Comparison of ENCODE assay signal across 18 cellular contexts in the genomic region with DNA sequence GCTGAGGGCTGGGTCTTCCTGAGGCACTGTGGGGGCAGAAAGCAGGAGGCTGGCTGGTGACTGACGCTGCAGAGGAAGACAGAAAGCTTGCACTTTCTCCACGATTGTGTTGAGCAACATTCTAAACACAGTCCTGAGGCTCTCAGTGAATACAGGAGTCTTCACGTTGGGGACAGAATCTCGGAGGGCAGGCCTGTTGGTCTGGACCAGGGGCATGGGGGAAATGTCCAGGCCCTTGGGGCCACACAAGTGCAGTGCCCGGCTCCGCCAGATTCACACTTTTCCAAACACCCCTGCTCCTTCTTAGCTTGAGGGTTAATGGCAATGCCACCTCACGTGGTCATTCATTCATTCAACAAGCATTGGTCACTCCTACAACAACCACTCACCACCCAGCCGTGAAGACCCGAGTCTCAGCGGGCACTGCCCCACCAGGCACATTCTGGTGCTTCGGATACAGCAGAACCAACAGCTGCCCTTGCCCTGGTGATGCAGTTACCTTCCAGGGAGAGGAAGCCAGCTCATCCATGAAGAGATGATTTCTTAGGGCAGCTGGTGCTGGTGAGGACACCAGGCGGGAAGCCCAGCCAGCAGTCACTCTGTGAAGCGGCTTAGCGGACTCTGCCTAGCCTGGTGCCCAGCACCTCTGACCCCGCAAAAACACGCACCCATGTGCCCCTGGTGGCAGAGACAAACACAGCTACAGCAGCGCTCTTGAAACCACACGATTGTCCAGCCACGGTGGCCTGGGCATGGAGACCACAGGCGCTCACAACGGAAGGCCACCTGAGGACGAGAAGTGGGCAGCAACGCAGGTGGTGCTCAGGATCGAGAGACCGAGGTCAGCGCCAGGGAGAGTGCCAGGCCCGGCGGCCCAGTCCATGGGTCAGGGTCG. TPM values are rescaled to one million over a fixed set of nuclear protein-coding genes. Genes with fewer than 3 reads are reported as not detected.
A peak's percentile ranks its signal among the peaks of the same experiment; 100 is the strongest.
DNase-seq lines count a peak whose midpoint lies in the region; ATAC-seq and TF ChIP-seq lines count a peak whose summit lies in the region.
"Had no signal": no experiment of that assay in that cellular context is flagged by ENCODE, and none has a peak within 500 bp of the region (broad histone marks: within the 10 kb centered on the region; RNA-seq: fewer than 3 reads in every experiment).

No MANE protein-coding gene starts in this region.

- no peaks in the 10 kb centered on the region for H3K36me3 ChIP-seq in left ventricle myocardium inferior
- H3K36me3 ChIP-seq in ovary, result no peaks in the 10 kb centered on the region
- H3K36me3 ChIP-seq in aorta (ENCODE audit: control insufficient read depth in 1 of 2, insufficient read depth in 2 of 2, low read length in 1 of 2), result no peaks in the 10 kb centered on the region
- H3K36me3 ChIP-seq in MM.1S (replicated peaks; ENCODE audit: insufficient read depth, low read length), result no peaks in the 10 kb centered on the region
- H3K36me3 ChIP-seq: thyroid gland had no signal

- TF ChIP-seq POLR2A in ovary (IDR thresholded peaks at IDR 0.05), result no peak

- H3K9me2 ChIP-seq in MM.1S (replicated peaks; ENCODE audit: insufficient read depth, low read length), result no peaks in the 10 kb centered on the region

- TF ChIP-seq EP300 in ovary (IDR thresholded peaks at IDR 0.05), result no peak

- 88 to 92% (median 89%) methylated on average over 29 of the region's 29 CpGs for WGBS in ovary, 3 donors
- 90 to 93% methylated on average over 29 of the region's 29 CpGs for WGBS in aorta, 2 donors

- H4K20me1 ChIP-seq in MM.1S (ENCODE audit: insufficient read depth, low read length), result no peaks in the 10 kb centered on the region

- no peak overlapping the region for H3K27ac ChIP-seq in left ventricle myocardium inferior (replicated peaks)
- no peak overlapping the region for H3K27ac ChIP-seq in ovary
- H3K27ac ChIP-seq in aorta (ENCODE audit: low read depth in 1 of 2, low read length in 2 of 2), result no peak overlapping the region
- H3K27ac ChIP-seq in MM.1S (ENCODE audit: low read length), result no peak overlapping the region
- H3K27ac ChIP-seq: PC-9, thyroid gland had no signal

- no peak overlapping the region for H2AFZ ChIP-seq in MM.1S (ENCODE audit: low read length)
- H2AFZ ChIP-seq: PC-9 had no signal

- H3K9ac ChIP-seq in MM.1S (ENCODE audit: low read length), result no peak overlapping the region

- H3K9me3 ChIP-seq in left ventricle myocardium inferior (replicated peaks), result peaks cover 25% of the 10 kb centered on the region
- H3K9me3 ChIP-seq in ovary, result no peaks in the 10 kb centered on the region
- H3K9me3 ChIP-seq in aorta (ENCODE audit: control insufficient read depth, low read length), result peaks cover 7% of the 10 kb centered on the region
- no peaks in the 10 kb centered on the region for H3K9me3 ChIP-seq in MM.1S (replicated peaks; ENCODE audit: insufficient read depth, low read length)
- H3K9me3 ChIP-seq: thyroid gland had no signal

- H3K27me3 ChIP-seq in left ventricle myocardium inferior (ENCODE audit: low read depth) (peaks cover 6% of the 10 kb centered on the region), ovary (no peaks in the 10 kb centered on the region), aorta (ENCODE audit: control insufficient read depth in 1 of 2, insufficient read depth in 2 of 2, low read length in 1 of 2) (no peaks in the 10 kb centered on the region), MM.1S (replicated peaks; ENCODE audit: insufficient read depth, low read length) (peaks cover 30% of the 10 kb centered on the region)
- H3K27me3 ChIP-seq: thyroid gland had no signal

- ATAC-seq in aorta (ENCODE audit: low FRiP score), result no peak
- ATAC-seq: CD8-positive, alpha-beta T cell; GM12878; stimulated activated memory B cell treated with anti-CD40 and anti-IgM and Interleukin-4, amounts not matched to agents 10 μg/mL and 1 μg/mL and 100 μg/mL, for 72 hours had no signal

- H3K4me2 ChIP-seq in MM.1S (ENCODE audit: low read depth, low read length), result no peak overlapping the region
- H3K4me2 ChIP-seq: PC-9 had no signal

- peaks cover 21% of the 10 kb centered on the region for H3F3A ChIP-seq in MM.1S (ENCODE audit: insufficient read depth, low read length)

- H3K79me2 ChIP-seq in MM.1S (ENCODE audit: low read length), result no peaks in the 10 kb centered on the region

- DNase-seq in stimulated activated CD4-positive, alpha-beta T cell treated with anti-CD3 and anti-CD28 coated beads, Interleukin-4, amount 100 ng/mL, for 1 hour, result peak; percentile 0
- no peak for DNase-seq in stimulated activated CD4-positive, alpha-beta T cell treated with anti-CD3 and anti-CD28 coated beads, Interleukin-12 subunit alpha, Interleukin-12 subunit beta, amount 100 ng/mL, for 4 hours
- peak; percentile 1 for DNase-seq in left ventricle myocardium inferior
- peak in 4 of 5 donors; percentile 3 to 15 (median 10) for DNase-seq in ovary
- DNase-seq in aorta, result peak; percentile 32 to 36
- no peak for DNase-seq in MM.1S
- DNase-seq in C1 segment of cervical spinal cord (lab: John Stamatoyannopoulos, UW), result no peak
- DNase-seq in HuH-7 (ENCODE audit: low spot score), result no peak
- DNase-seq: amniotic stem cell, cerebellar nuclear complex, GF-D8, NCI-H1694, PC-9, retina, thyroid gland had no signal

- no peak overlapping the region for H3K4me3 ChIP-seq in left ventricle myocardium inferior
- no peak overlapping the region for H3K4me3 ChIP-seq in ovary
- H3K4me3 ChIP-seq in aorta (ENCODE audit: low read length in 2 of 2), result no peak overlapping the region
- H3K4me3 ChIP-seq in MM.1S (ENCODE audit: low read length), result no peak overlapping the region
- H3K4me3 ChIP-seq: GM12878, PC-9, thyroid gland had no signal

- H3K4me1 ChIP-seq in left ventricle myocardium inferior (no peaks in the 10 kb centered on the region), ovary (ENCODE audit: insufficient read depth) (no peaks in the 10 kb centered on the region), aorta (ENCODE audit: control insufficient read depth in 1 of 2, insufficient read depth in 2 of 2, low read length in 2 of 2) (no peaks in the 10 kb centered on the region), MM.1S (ENCODE audit: low read length) (peaks cover 9% of the 10 kb centered on the region; the same call in 1 of the 2 replicates)
- H3K4me1 ChIP-seq: thyroid gland had no signal

- intact Hi-C loops in left ventricle myocardium inferior (cut with micrococcal nuclease), result no loop called here
- intact Hi-C loops in ovary (cut with DNase I), result no loop called here
- intact Hi-C loops in aorta (cut with DNase I), result no loop called here

- TF ChIP-seq CTCF in left ventricle myocardium inferior (IDR thresholded peaks at IDR 0.05; ENCODE audit: borderline replicate concordance) (no peak), ovary (IDR thresholded peaks at IDR 0.05) (no peak), MM.1S (IDR thresholded peaks at IDR 0.05; ENCODE audit: low read length) (no peak)

RNA-seq across cellular contexts. Expression of gene GPC1, which starts 10.9 kb away (rescaled TPM):
- total RNA-seq in left ventricle myocardium inferior (187 TPM), ovary (100 to 1,000 TPM in 1 of 7 donors, 10 to 100 TPM in 6; 27.2 to 149 (median 73.3) TPM), aorta (10 to 100 TPM; 32.3 to 62.6 TPM)
- polyA plus RNA-seq in ovary (10 to 100 TPM in 1 of 2 donors, 1 to 10 TPM in 1; 2.9 to 63.3 TPM), aorta (10 to 100 TPM; 28.0 to 66.8 TPM)

Comparison
In these comparisons a context has a peak if more than half of its experiments do, and no peak if none do; other contexts are left out.
1. DNase-seq: peak in stimulated activated CD4-positive, alpha-beta T cell treated with anti-CD3 and anti-CD28 coated beads, Interleukin-4, amount 100 ng/mL, for 1 hour (single experiment), left ventricle myocardium inferior (single experiment), ovary (4 of 5) and aorta (2 of 2); none in stimulated activated CD4-positive, alpha-beta T cell treated with anti-CD3 and anti-CD28 coated beads, Interleukin-12 subunit alpha, Interleukin-12 subunit beta, amount 100 ng/mL, for 4 hours (single experiment), MM.1S (single experiment), C1 segment of cervical spinal cord (0 of 14) and HuH-7 (single experiment).